22 cellular contexts compared by ENCODE assay signal in the genomic region with DNA sequence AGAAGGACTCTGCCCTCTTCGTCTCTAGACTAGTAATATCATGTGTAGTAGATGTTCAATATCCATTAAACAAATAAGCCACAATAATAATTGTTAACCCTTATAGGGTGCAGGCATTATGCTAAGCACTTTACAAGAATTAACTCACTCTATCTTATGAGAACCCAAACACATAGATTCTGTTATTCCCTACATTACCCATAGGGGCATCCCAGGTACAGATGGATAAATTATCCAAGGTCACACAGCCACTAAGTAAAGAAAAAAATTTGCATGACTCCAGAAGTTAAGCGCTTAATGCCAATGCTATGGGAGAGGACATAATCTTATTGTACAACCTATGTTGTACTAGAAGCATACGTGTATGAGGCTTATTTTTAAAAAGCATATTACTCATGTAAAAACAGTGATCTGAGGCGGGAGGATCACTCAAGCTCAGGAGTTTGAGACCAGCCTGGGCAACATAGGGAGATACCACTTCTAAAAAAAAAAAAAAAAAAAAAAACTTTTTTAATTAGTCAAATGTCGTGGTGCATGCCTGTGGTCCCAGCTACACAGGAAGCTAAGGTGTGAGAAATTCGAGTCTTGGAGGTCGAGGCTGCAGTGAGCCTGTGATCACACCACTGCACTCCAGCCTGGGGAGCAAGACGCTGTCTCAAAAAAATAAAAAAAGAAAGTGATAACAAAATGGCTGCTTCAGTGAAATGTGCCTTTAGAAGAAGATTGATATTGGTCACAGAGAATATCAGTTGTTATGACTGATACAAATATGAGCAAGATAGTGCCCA. TPM values are rescaled to one million over a fixed set of nuclear protein-coding genes. Genes with fewer than 3 reads are reported as not detected.
A peak's percentile ranks its signal among the peaks of the same experiment; 100 is the strongest.
DNase-seq lines count a peak whose midpoint lies in the region; ATAC-seq and TF ChIP-seq lines count a peak whose summit lies in the region.
"Had no signal": no experiment of that assay in that cellular context is flagged by ENCODE, and none has a peak within 500 bp of the region (broad histone marks: within the 10 kb centered on the region; RNA-seq: fewer than 3 reads in every experiment).

No MANE protein-coding gene starts in this region.

- H3K36me3 ChIP-seq in mesendoderm (ENCODE audit: control insufficient read depth, insufficient read depth, low read length) (peaks cover 15% of the 10 kb centered on the region), heart left ventricle (peaks cover 0 to 57% (median 5%) of the 10 kb centered on the region in 9 donors)
- H3K36me3 ChIP-seq: ovary, uterus had no signal

- H3K27me3 Mint-ChIP-seq in HFFc6 (ENCODE audit: insufficient read depth) = no peaks in the 10 kb centered on the region; the same call in none of the 2 replicates
- no peaks in the 10 kb centered on the region for H3K27me3 Mint-ChIP-seq in activated CD8-positive, alpha-beta T cell treated with anti-CD3 and anti-CD28 coated beads for 36 hours
- H3K27me3 Mint-ChIP-seq: brain had no signal

- H3K79me1 ChIP-seq in mesendoderm (ENCODE audit: low read length) = peaks cover 29% of the 10 kb centered on the region

- H3K18ac ChIP-seq in mesendoderm (ENCODE audit: low read length) = peak overlapping the region; percentile 30

- no peak overlapping the region for H3K4me3 Mint-ChIP-seq in HFFc6
- H3K4me3 Mint-ChIP-seq in activated CD8-positive, alpha-beta T cell treated with anti-CD3 and anti-CD28 coated beads for 36 hours = no peak overlapping the region
- H3K4me3 Mint-ChIP-seq: activated T-cell treated with anti-CD3 and anti-CD28 coated beads, Interleukin-2, amount 50 U/mL, for 4 hours; brain had no signal

- H3K56ac ChIP-seq in mesendoderm (ENCODE audit: low read length) = no peak overlapping the region

- no peaks in the 10 kb centered on the region for H3K9me3 ChIP-seq in heart left ventricle
- H3K9me3 ChIP-seq: ovary, uterus had no signal

- H3K4me1 ChIP-seq in mesendoderm (ENCODE audit: control insufficient read depth, low read depth, low read length) (peaks cover 7% of the 10 kb centered on the region), heart left ventricle (peaks cover 0 to 21% (median under 1%) of the 10 kb centered on the region in 12 donors)
- H3K4me1 ChIP-seq: uterus had no signal

- no peak overlapping the region for H3K4ac ChIP-seq in mesendoderm (ENCODE audit: low read depth, low read length)

- peaks cover 48% of the 10 kb centered on the region for H3K79me2 ChIP-seq in mesendoderm (ENCODE audit: control insufficient read depth, insufficient read depth, low read length)

- H2BK15ac ChIP-seq in mesendoderm (replicated peaks; ENCODE audit: low read depth) = no peak overlapping the region

- H3K9me3 Mint-ChIP-seq in HFFc6 = peaks cover 6% of the 10 kb centered on the region
- no peaks in the 10 kb centered on the region for H3K9me3 Mint-ChIP-seq in activated CD8-positive, alpha-beta T cell treated with anti-CD3 and anti-CD28 coated beads for 36 hours
- H3K9me3 Mint-ChIP-seq: activated T-cell treated with anti-CD3 and anti-CD28 coated beads, Interleukin-2, amount 50 U/mL, for 4 hours had no signal

- H3K4me2 ChIP-seq in mesendoderm (ENCODE audit: low read length) = no peak overlapping the region

- no peak overlapping the region for H4K8ac ChIP-seq in mesendoderm (ENCODE audit: low read depth, low read length)

- TF ChIP-seq CTCF in AG10803 (conservative IDR thresholded peaks at IDR 0.05; ENCODE audit: low read length) (0 out of 2 replicates have a peak, but pooled peaks have one; percentile 5), HFFc6 (IDR thresholded peaks at IDR 0.05) (peak; percentile 64), heart left ventricle (IDR thresholded peaks at IDR 0.05) (peak in 3 of 12 donors; percentile 13 to 17 (median 16))
- TF ChIP-seq CTCF in activated CD8-positive, alpha-beta T cell treated with anti-CD3 and anti-CD28 coated beads for 36 hours (IDR thresholded peaks at IDR 0.05) = no peak

- CTCF ChIA-PET in activated CD8-positive, alpha-beta T cell treated with anti-CD3 and anti-CD28 coated beads for 36 hours (lab: Charles Lee) = interaction anchor here (1.4 kb wide), 1 partner anchor 32 kb away, joined by 3 read pairs; no protein-coding TSS in a partner anchor

- no peak overlapping the region for H3K27ac ChIP-seq in mesendoderm (ENCODE audit: low read depth, low read length)
- H3K27ac ChIP-seq in heart left ventricle = no peak overlapping the region
- H3K27ac ChIP-seq: epithelial cell of prostate, ovary, VCaP had no signal

- no peak overlapping the region for H2BK5ac ChIP-seq in mesendoderm (ENCODE audit: low read length)

- POLR2A ChIA-PET in activated CD8-positive, alpha-beta T cell treated with anti-CD3 and anti-CD28 coated beads for 36 hours (lab: Charles Lee) = no interaction called here

- H4K5ac ChIP-seq in mesendoderm (ENCODE audit: low read length) = no peak overlapping the region

- no peak overlapping the region for H3K9ac ChIP-seq in mesendoderm (ENCODE audit: low read length)

- no peak overlapping the region for H3K27ac Mint-ChIP-seq in HFFc6
- no peak overlapping the region for H3K27ac Mint-ChIP-seq in activated CD8-positive, alpha-beta T cell treated with anti-CD3 and anti-CD28 coated beads for 36 hours
- H3K27ac Mint-ChIP-seq: activated naive CD4-positive, alpha-beta T cell treated with anti-CD3 and anti-CD28 coated beads, Interleukin-2, amount 50 U/mL, for 72 hours had no signal

- H3K27me3 ChIP-seq in mesendoderm (ENCODE audit: insufficient read depth, low read length, poor library complexity) (no peaks in the 10 kb centered on the region), heart left ventricle (no peaks in the 10 kb centered on the region)
- H3K27me3 ChIP-seq: ovary, uterus had no signal

- H3K23ac ChIP-seq in mesendoderm (ENCODE audit: low read length) = no peak overlapping the region

- no CpG with 5 or more reads among the region's 8 CpGs for WGBS in mesendoderm (ENCODE audit: extremely low coverage, insufficient coverage, low lambda C conversion rate)
- WGBS in heart left ventricle, 4 donors = 88 to 92% (median 90%) methylated on average over 8 of the region's 8 CpGs

- no peak overlapping the region for H2BK120ac ChIP-seq in mesendoderm (ENCODE audit: low read depth, low read length)

- TF ChIP-seq POLR2A in heart left ventricle (IDR thresholded peaks at IDR 0.05) = no peak

- no peak overlapping the region for H3K4me3 ChIP-seq in AG10803 (ENCODE audit: low read length)
- no peak overlapping the region for H3K4me3 ChIP-seq in mesendoderm (ENCODE audit: low read length)
- no peak overlapping the region for H3K4me3 ChIP-seq in heart left ventricle
- H3K4me3 ChIP-seq: ovary, uterus had no signal

- H2AK5ac ChIP-seq in mesendoderm (ENCODE audit: low read length) = no peak overlapping the region

- no peak for DNase-seq in AG10803 (ENCODE audit: low read depth)
- DNase-seq in HFFc6 = no peak
- peak; percentile 10 for DNase-seq in activated CD8-positive, alpha-beta T cell treated with anti-CD3 and anti-CD28 coated beads for 36 hours
- DNase-seq in mesendoderm = peak; percentile 48
- no peak for DNase-seq in heart left ventricle
- no peak for DNase-seq in stimulated activated CD8-positive, alpha-beta memory T cell treated with anti-CD3 and anti-CD28 coated beads, Interleukin-4, amount 100 ng/mL, for 48 hours
- no peak for DNase-seq in C1 segment of cervical spinal cord (lab: John Stamatoyannopoulos, UW)
- DNase-seq: activated CD4-positive, alpha-beta T cell treated with anti-CD3 and anti-CD28 coated beads, Interleukin-2, amount 50 U/mL, for 48 hours; activated T-cell treated with anti-CD3 and anti-CD28 coated beads, Interleukin-2, amount 50 U/mL, for 4 hours; NCI-H1694; NCI-H345; ovary; stimulated activated CD4-positive, alpha-beta T cell treated with anti-CD3 and anti-CD28 coated beads, Interleukin-1b, Interleukin-23, amount 100 ng/mL, for 48 hours; uterus had no signal

- peak; percentile 64 for ATAC-seq in activated CD8-positive, alpha-beta T cell treated with anti-CD3 and anti-CD28 coated beads for 36 hours
- ATAC-seq in heart left ventricle (no peak), HG02884 (IDR thresholded peaks at IDR 0.05; ENCODE audit: unreplicated experiment) (no peak)
- ATAC-seq: activated naive CD4-positive, alpha-beta T cell treated with anti-CD3 and anti-CD28 coated beads, Interleukin-2, amount 50 U/mL, for 72 hours; activated T-cell treated with anti-CD3 and anti-CD28 coated beads, Interleukin-2, amount 50 U/mL, for 4 hours; Right ventricle myocardium inferior had no signal

- intact Hi-C loops in activated CD8-positive, alpha-beta T cell treated with anti-CD3 and anti-CD28 coated beads for 36 hours (cut with micrococcal nuclease) = no loop called here
- intact Hi-C loops in heart left ventricle (cut with DNase I) = no loop called here

- peaks cover 73% of the 10 kb centered on the region for H3K36me3 Mint-ChIP-seq in HFFc6 (ENCODE audit: low read depth)
- no peaks in the 10 kb centered on the region for H3K36me3 Mint-ChIP-seq in activated CD8-positive, alpha-beta T cell treated with anti-CD3 and anti-CD28 coated beads for 36 hours (ENCODE audit: low read depth)

- H3K4me1 Mint-ChIP-seq in HFFc6 (ENCODE audit: low read depth) = peaks cover 45% of the 10 kb centered on the region
- H3K4me1 Mint-ChIP-seq in activated CD8-positive, alpha-beta T cell treated with anti-CD3 and anti-CD28 coated beads for 36 hours (ENCODE audit: low read depth) = peaks cover 18% of the 10 kb centered on the region

RNA-seq across cellular contexts. Expression of a gene that starts 13.6 kb away (rescaled TPM):
- total RNA-seq in HFFc6 (2021; fragmentation: NEBNext Ultra II Directional; extraction: Animal tissue kit (Norgen Biotek cat#: 25700)) = 10 to 100 TPM; 24.2 to 40.4 (median 31.7) TPM
- total RNA-seq in activated CD8-positive, alpha-beta T cell treated with anti-CD3 and anti-CD28 coated beads for 36 hours = not detected
- polyA plus RNA-seq in mesendoderm (2013, experiment 1 of 2) = 73.5 TPM
- 73.8 TPM for polyA plus RNA-seq in mesendoderm (2013, experiment 2 of 2)
- total RNA-seq in heart left ventricle = 10 to 100 TPM in 8 of 9 donors, 1 to 10 TPM in 1; 9.5 to 38.7 (median 26.6) TPM
- polyA plus RNA-seq in heart left ventricle = 10 to 100 TPM; 16.2 to 23.5 TPM
- total RNA-seq: activated naive CD4-positive, alpha-beta T cell treated with anti-CD3 and anti-CD28 coated beads, Interleukin-2, amount 50 U/mL, for 72 hours; HT-29; T-helper 1 cell treated with Interleukin-12 subunit alpha and Interleukin-12 subunit beta and Interleukin-4 antibody, amounts not matched to agents 30 ng/mL and 1 ng/mL, for 36 hours had no signal

Comparison
In these comparisons a context has a peak if more than half of its experiments do, and no peak if none do; other contexts are left out.
1. DNase-seq: peak in activated CD8-positive, alpha-beta T cell treated with anti-CD3 and anti-CD28 coated beads for 36 hours (single experiment) and mesendoderm (single experiment); none in AG10803 (single experiment), HFFc6 (single experiment), heart left ventricle (0 of 5), stimulated activated CD8-positive, alpha-beta memory T cell treated with anti-CD3 and anti-CD28 coated beads, Interleukin-4, amount 100 ng/mL, for 48 hours (single experiment) and C1 segment of cervical spinal cord (0 of 14).
2. RNA of a gene that starts 13.6 kb away (total RNA-seq): 24.2 to 40.4 TPM in HFFc6 and 9.5 to 38.7 TPM in heart left ventricle; not detected in activated CD8-positive, alpha-beta T cell treated with anti-CD3 and anti-CD28 coated beads for 36 hours; every median in the first group is over 10 times any median in the second.